ENCODE assay signal across 23 cellular contexts in the genomic region with DNA sequence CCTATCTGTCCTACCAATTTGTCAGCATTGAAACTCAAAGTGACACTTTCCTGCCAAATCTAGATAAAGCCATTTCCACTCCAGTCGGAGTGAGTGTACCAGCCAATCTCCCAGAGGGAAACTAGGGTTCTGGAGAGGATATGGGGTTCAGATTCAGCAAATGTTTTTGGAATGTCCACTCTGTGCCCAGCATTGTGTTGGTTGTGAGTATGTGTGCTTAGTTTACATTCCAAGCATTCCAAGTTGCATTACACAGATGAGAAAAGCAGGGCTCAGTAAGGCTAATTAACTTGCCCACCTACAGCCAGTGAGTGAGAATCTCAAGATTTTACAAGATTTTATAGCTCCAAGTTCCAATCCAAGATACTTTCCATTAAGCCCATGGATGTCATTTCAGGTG. TPM values are rescaled to one million over a fixed set of nuclear protein-coding genes. Genes with fewer than 3 reads are reported as not detected.
DNase-seq lines count a peak whose midpoint lies in the region; ATAC-seq and TF ChIP-seq lines count a peak whose summit lies in the region.
"Had no signal": no experiment of that assay in that cellular context is flagged by ENCODE, and none has a peak within 500 bp of the region (broad histone marks: within the 10 kb centered on the region; RNA-seq: fewer than 3 reads in every experiment).

No MANE protein-coding gene starts in this region.

- H2BK5ac ChIP-seq in mesendoderm (ENCODE audit: low read length): no peak overlapping the region

- no peak for TF ChIP-seq CTCF in WTC11 (IDR thresholded peaks at IDR 0.05)

- no peaks in the 10 kb centered on the region for H3K79me1 ChIP-seq in mesendoderm (ENCODE audit: low read length)

- H3K79me2 ChIP-seq in mesendoderm (ENCODE audit: control insufficient read depth, insufficient read depth, low read length): no peaks in the 10 kb centered on the region

- in situ Hi-C loops in HAP-1 (cut with MboI; ENCODE audit: low sequenced_read_pairs): no loop called here

- no CpG with 5 or more reads among the region's 1 CpG for WGBS in mesendoderm (ENCODE audit: extremely low coverage, insufficient coverage, low lambda C conversion rate)

- no peaks in the 10 kb centered on the region for H3K9me3 ChIP-seq in HAP-1
- H3K9me3 ChIP-seq: tibial nerve had no signal

- H4K8ac ChIP-seq in mesendoderm (ENCODE audit: low read depth, low read length): no peak overlapping the region

- no peaks in the 10 kb centered on the region for H3K9me3 Mint-ChIP-seq in activated naive CD4-positive, alpha-beta T cell treated with anti-CD3 and anti-CD28 coated beads, Interleukin-2, amount 50 U/mL, for 72 hours
- H3K9me3 Mint-ChIP-seq in activated naive CD4-positive, alpha-beta T cell treated with anti-CD3 and anti-CD28 coated beads, Interleukin-2, amount 10 ng/mL, durations not matched to agents 7 days and 5 days: no peaks in the 10 kb centered on the region
- no peaks in the 10 kb centered on the region for H3K9me3 Mint-ChIP-seq in WTC11
- H3K9me3 Mint-ChIP-seq: activated naive CD8-positive, alpha-beta T cell treated with anti-CD3 and anti-CD28 coated beads, Interleukin-2, amount 10 ng/mL, durations not matched to agents 7 days and 5 days had no signal

- CTCF ChIA-PET in activated naive CD4-positive, alpha-beta T cell treated with anti-CD3 and anti-CD28 coated beads, Interleukin-2, amount 10 ng/mL, durations not matched to agents 7 days and 5 days (lab: Charles Lee): no interaction called here
- CTCF ChIA-PET in WTC11 (lab: Charles Lee): interaction anchor here (0.8 to 2.0 kb wide), 5 partner anchors 14 to 154 kb away, joined by 3 to 9 read pairs (median 4); no protein-coding TSS in a partner anchor

- no peak overlapping the region for H3K4me2 ChIP-seq in mesendoderm (ENCODE audit: low read length)

- no peaks in the 10 kb centered on the region for H3K36me3 ChIP-seq in mesendoderm (ENCODE audit: control insufficient read depth, insufficient read depth, low read length)
- H3K36me3 ChIP-seq in HAP-1 (replicated peaks): no peaks in the 10 kb centered on the region
- H3K36me3 ChIP-seq: brain microvascular endothelial cell, tibial nerve had no signal

- DNase-seq in activated naive CD4-positive, alpha-beta T cell treated with anti-CD3 and anti-CD28 coated beads, Interleukin-2, amount 50 U/mL, for 72 hours (ENCODE audit: low spot score in 2 of 2): no peak
- no peak for DNase-seq in activated naive CD4-positive, alpha-beta T cell treated with anti-CD3 and anti-CD28 coated beads, Interleukin-2, amount 10 ng/mL, durations not matched to agents 7 days and 5 days
- DNase-seq in WTC11 (ENCODE audit: low spot score) (no peak), mesendoderm (peak; percentile 55), HAP-1 (ENCODE audit: low spot score in 2 of 2) (no peak), HK-2 (ENCODE audit: unreplicated experiment) (no peak)
- DNase-seq: activated CD4-positive, alpha-beta T cell treated with anti-CD3 and anti-CD28 coated beads for 1 hour; activated naive CD8-positive, alpha-beta T cell treated with anti-CD3 and anti-CD28 coated beads, Interleukin-2, amount 10 ng/mL, durations not matched to agents 7 days and 5 days; brain microvascular endothelial cell; cortex of kidney; foreskin keratinocyte; left colon; NCI-H1417; NCI-H2171 treated with DMSO at 0.1 percent for 48 hours; NCI-H748 treated with DMSO at 0.1 percent for 48 hours; retina; stimulated activated CD4-positive, alpha-beta T cell treated with anti-CD3 and anti-CD28 coated beads, Interleukin-12 subunit alpha, Interleukin-12 subunit beta, amount 100 ng/mL, for 4 hours had no signal

- no peak overlapping the region for H3K18ac ChIP-seq in mesendoderm (ENCODE audit: low read length)

- peaks cover 47% of the 10 kb centered on the region for H3K4me1 Mint-ChIP-seq in activated naive CD4-positive, alpha-beta T cell treated with anti-CD3 and anti-CD28 coated beads, Interleukin-2, amount 10 ng/mL, durations not matched to agents 7 days and 5 days
- peaks cover 57% of the 10 kb centered on the region for H3K4me1 Mint-ChIP-seq in WTC11

- H3K56ac ChIP-seq in mesendoderm (ENCODE audit: low read length): no peak overlapping the region

- H3K4me1 ChIP-seq in mesendoderm (ENCODE audit: control insufficient read depth, low read depth, low read length) (peaks cover 5% of the 10 kb centered on the region), HAP-1 (no peaks in the 10 kb centered on the region)

- no peaks in the 10 kb centered on the region for H3K36me3 Mint-ChIP-seq in activated naive CD4-positive, alpha-beta T cell treated with anti-CD3 and anti-CD28 coated beads, Interleukin-2, amount 50 U/mL, for 72 hours
- no peaks in the 10 kb centered on the region for H3K36me3 Mint-ChIP-seq in activated naive CD4-positive, alpha-beta T cell treated with anti-CD3 and anti-CD28 coated beads, Interleukin-2, amount 10 ng/mL, durations not matched to agents 7 days and 5 days
- no peaks in the 10 kb centered on the region for H3K36me3 Mint-ChIP-seq in WTC11
- H3K36me3 Mint-ChIP-seq: activated naive CD8-positive, alpha-beta T cell treated with anti-CD3 and anti-CD28 coated beads, Interleukin-2, amount 10 ng/mL, durations not matched to agents 7 days and 5 days had no signal

- H3K27me3 ChIP-seq in mesendoderm (ENCODE audit: insufficient read depth, low read length, poor library complexity) (no peaks in the 10 kb centered on the region), HAP-1 (ENCODE audit: low read depth) (no peaks in the 10 kb centered on the region)
- H3K27me3 ChIP-seq: brain microvascular endothelial cell, tibial nerve had no signal

- H3K27me3 Mint-ChIP-seq in activated naive CD4-positive, alpha-beta T cell treated with anti-CD3 and anti-CD28 coated beads, Interleukin-2, amount 10 ng/mL, durations not matched to agents 7 days and 5 days: peaks cover 70% of the 10 kb centered on the region
- no peaks in the 10 kb centered on the region for H3K27me3 Mint-ChIP-seq in WTC11 (ENCODE audit: low read depth)

- H2AK5ac ChIP-seq in mesendoderm (ENCODE audit: low read length): no peak overlapping the region

- no peak overlapping the region for H2BK15ac ChIP-seq in mesendoderm (replicated peaks; ENCODE audit: low read depth)

- H3K4ac ChIP-seq in mesendoderm (ENCODE audit: low read depth, low read length): no peak overlapping the region

- POLR2A ChIA-PET in WTC11 (lab: Charles Lee): no interaction called here

- H4K5ac ChIP-seq in mesendoderm (ENCODE audit: low read length): no peak overlapping the region

- no peak overlapping the region for H3K23ac ChIP-seq in mesendoderm (ENCODE audit: low read length)

- H3K27ac ChIP-seq in mesendoderm (ENCODE audit: low read depth, low read length): no peak overlapping the region
- H3K27ac ChIP-seq: brain microvascular endothelial cell, foreskin keratinocyte, SK-N-MC, tibial nerve had no signal

- H3K9ac ChIP-seq in mesendoderm (ENCODE audit: low read length): no peak overlapping the region

- peak overlapping the region; percentile 7 to 81 for H3K27ac Mint-ChIP-seq in activated naive CD4-positive, alpha-beta T cell treated with anti-CD3 and anti-CD28 coated beads, Interleukin-2, amount 50 U/mL, for 72 hours
- no peak overlapping the region for H3K27ac Mint-ChIP-seq in activated naive CD4-positive, alpha-beta T cell treated with anti-CD3 and anti-CD28 coated beads, Interleukin-2, amount 10 ng/mL, durations not matched to agents 7 days and 5 days
- no peak overlapping the region; the same call in 1 of the 2 replicates for H3K27ac Mint-ChIP-seq in WTC11
- H3K27ac Mint-ChIP-seq: activated naive CD8-positive, alpha-beta T cell treated with anti-CD3 and anti-CD28 coated beads, Interleukin-2, amount 10 ng/mL, durations not matched to agents 7 days and 5 days had no signal

- H2BK120ac ChIP-seq in mesendoderm (ENCODE audit: low read depth, low read length): no peak overlapping the region

- ATAC-seq in activated naive CD4-positive, alpha-beta T cell treated with anti-CD3 and anti-CD28 coated beads, Interleukin-2, amount 50 U/mL, for 72 hours: no peak
- peak; percentile 13 for ATAC-seq in WTC11
- no peak for ATAC-seq in HG03571 (IDR thresholded peaks at IDR 0.05; ENCODE audit: unreplicated experiment)
- no peak for ATAC-seq in GM19035 (IDR thresholded peaks at IDR 0.05; ENCODE audit: unreplicated experiment)
- ATAC-seq: foreskin keratinocyte had no signal

- no peak overlapping the region for H3K4me3 Mint-ChIP-seq in activated naive CD4-positive, alpha-beta T cell treated with anti-CD3 and anti-CD28 coated beads, Interleukin-2, amount 10 ng/mL, durations not matched to agents 7 days and 5 days
- no peak overlapping the region for H3K4me3 Mint-ChIP-seq in WTC11
- H3K4me3 Mint-ChIP-seq: activated naive CD8-positive, alpha-beta T cell treated with anti-CD3 and anti-CD28 coated beads, Interleukin-2, amount 10 ng/mL, durations not matched to agents 7 days and 5 days had no signal

- no peak overlapping the region for H3K4me3 ChIP-seq in mesendoderm (ENCODE audit: low read length)
- H3K4me3 ChIP-seq in HAP-1: no peak overlapping the region
- H3K4me3 ChIP-seq: SK-N-MC, tibial nerve had no signal

TF ChIP-seq in WTC11, 78 proteins besides CTCF, POLR2A, EP300 and RAD21 (continues in another document):
- TF ChIP-seq, protein P1, sequence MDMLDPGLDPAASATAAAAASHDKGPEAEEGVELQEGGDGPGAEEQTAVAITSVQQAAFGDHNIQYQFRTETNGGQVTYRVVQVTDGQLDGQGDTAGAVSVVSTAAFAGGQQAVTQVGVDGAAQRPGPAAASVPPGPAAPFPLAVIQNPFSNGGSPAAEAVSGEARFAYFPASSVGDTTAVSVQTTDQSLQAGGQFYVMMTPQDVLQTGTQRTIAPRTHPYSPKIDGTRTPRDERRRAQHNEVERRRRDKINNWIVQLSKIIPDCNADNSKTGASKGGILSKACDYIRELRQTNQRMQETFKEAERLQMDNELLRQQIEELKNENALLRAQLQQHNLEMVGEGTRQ (CRISPR knock-in tag; IDR thresholded peaks at IDR 0.05): no peak
- TF ChIP-seq TCF7 (CRISPR knock-in tag; IDR thresholded peaks at IDR 0.05; ENCODE audit: low read depth): no peak
- TF ChIP-seq RELA (CRISPR knock-in tag; IDR thresholded peaks at IDR 0.05; ENCODE audit: borderline replicate concordance): no peak

RNA-seq across cellular contexts. Expression of a gene that starts 26.4 kb away (rescaled TPM):
- total RNA-seq in activated naive CD4-positive, alpha-beta T cell treated with anti-CD3 and anti-CD28 coated beads, Interleukin-2, amount 50 U/mL, for 72 hours: 10 to 100 TPM; 36.0 to 64.5 TPM
- 9.9 to 17.8 TPM (median 10.2 TPM) in 3 replicates for total RNA-seq in WTC11 (2021)
- 44.1 TPM for polyA plus RNA-seq in mesendoderm (2013, experiment 1 of 2)
- 42.9 TPM for polyA plus RNA-seq in mesendoderm (2013, experiment 2 of 2)

RNA-seq across cellular contexts. Expression of a gene that starts 41.5 kb away (rescaled TPM):
- total RNA-seq in activated naive CD4-positive, alpha-beta T cell treated with anti-CD3 and anti-CD28 coated beads, Interleukin-2, amount 50 U/mL, for 72 hours: 1 to 10 TPM; 3.6 to 5.2 TPM
- total RNA-seq in WTC11 (2021): 0.64 to 0.87 TPM (median 0.77 TPM) in 3 replicates
- 0.62 TPM for polyA plus RNA-seq in mesendoderm (2013, experiment 1 of 2)
- 0.64 TPM for polyA plus RNA-seq in mesendoderm (2013, experiment 2 of 2)

RNA-seq across cellular contexts. Expression of a gene that starts 53.8 kb away (rescaled TPM):
- not detected for total RNA-seq in activated naive CD4-positive, alpha-beta T cell treated with anti-CD3 and anti-CD28 coated beads, Interleukin-2, amount 50 U/mL, for 72 hours
- 0.07 to 0.66 TPM (median 0.14 TPM) in 3 replicates for total RNA-seq in WTC11 (2021)
- 1.3 TPM for polyA plus RNA-seq in mesendoderm (2013, experiment 1 of 2)
- polyA plus RNA-seq in mesendoderm (2013, experiment 2 of 2): 1.0 TPM
- total RNA-seq: activated naive CD8-positive, alpha-beta T cell treated with anti-CD3 and anti-CD28 coated beads, Interleukin-2, amount 10 ng/mL, durations not matched to agents 7 days and 5 days; foreskin keratinocyte; HT-29; left colon; tibial nerve had no signal
- polyA plus RNA-seq: AG04450, foreskin keratinocyte had no signal

Comparison
In these comparisons a context has a peak if more than half of its experiments do, and no peak if none do; other contexts are left out.
1. H3K27ac Mint-ChIP-seq: peak in activated naive CD4-positive, alpha-beta T cell treated with anti-CD3 and anti-CD28 coated beads, Interleukin-2, amount 50 U/mL, for 72 hours (2 of 2); none in activated naive CD4-positive, alpha-beta T cell treated with anti-CD3 and anti-CD28 coated beads, Interleukin-2, amount 10 ng/mL, durations not matched to agents 7 days and 5 days (single experiment) and WTC11 (single experiment).